ENCODE assay signal across 20 cellular contexts in the genomic region with DNA sequence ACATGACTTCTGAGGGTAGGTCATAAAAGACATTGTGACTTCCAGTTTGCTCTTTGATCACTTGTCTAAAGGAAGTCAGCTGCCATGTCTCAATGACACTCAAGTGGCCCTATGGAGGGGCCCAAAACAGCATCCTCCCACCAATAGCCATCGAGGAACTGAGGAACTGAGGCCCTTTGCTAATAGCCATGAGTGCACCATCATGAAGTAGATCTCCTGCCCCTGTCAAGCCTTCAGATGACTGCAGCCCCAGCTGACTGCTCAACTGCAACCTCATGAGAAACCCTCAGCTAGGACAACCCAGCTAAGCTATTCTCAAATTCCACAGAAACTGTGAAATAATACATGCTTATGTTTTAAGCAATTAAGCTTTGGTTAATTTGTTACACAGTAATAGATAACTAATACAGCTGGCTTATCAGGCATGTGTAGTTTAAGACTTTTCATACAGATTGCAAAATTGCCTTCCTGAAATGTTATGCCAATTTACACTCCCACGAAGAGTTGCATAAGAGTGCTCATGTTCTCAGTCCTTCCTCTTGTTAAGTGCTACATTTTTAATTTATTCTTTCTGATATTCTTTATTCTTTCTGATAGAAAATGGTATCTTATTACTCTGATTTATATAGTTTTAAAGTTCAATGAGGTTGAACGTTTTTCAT.
A peak's percentile ranks its signal among the peaks of the same experiment; 100 is the strongest.
DNase-seq lines count a peak whose midpoint lies in the region; ATAC-seq and TF ChIP-seq lines count a peak whose summit lies in the region.
"Had no signal": no experiment of that assay in that cellular context is flagged by ENCODE, and none has a peak within 500 bp of the region (broad histone marks: within the 10 kb centered on the region; RNA-seq: fewer than 3 reads in every experiment).

No MANE protein-coding gene starts in this region.

- no peaks in the 10 kb centered on the region for H3K9me2 ChIP-seq in HCT116 (ENCODE audit: insufficient read depth)

- RAD21 ChIA-PET in HCT116 (lab: Charles Lee; ENCODE audit: low non-redundant PET in 1 of 2, low total read pairs in 2 of 2, uncharacterized antibody in 2 of 2, unreplicated experiment in 2 of 2) = no interaction called here

- CTCF ChIA-PET in HCT116 (lab: Charles Lee) = no interaction called here

- intact Hi-C loops in HCT116 (cut with micrococcal nuclease) (loop anchor here (10.0 kb wide), 1 partner anchor 518 kb away; no protein-coding TSS in a partner anchor), sigmoid colon (cut with DNase I) (no loop called here)

- peak overlapping the region; percentile 3; the same call in 1 of the 2 replicates for H3K4me2 ChIP-seq in HCT116 (ENCODE audit: low read length)

- TF ChIP-seq CTCF in HCT116 (IDR thresholded peaks at IDR 0.05 in 2 of 3, conservative IDR thresholded peaks at IDR 0.05 in 1 of 3; ENCODE audit: borderline replicate concordance in 1 of 3, insufficient read depth in 1 of 3, low read depth in 2 of 3, low read length in 2 of 3) (no peak), RWPE2 (IDR thresholded peaks at IDR 0.05; ENCODE audit: poor library complexity, severe bottlenecking) (no peak), sigmoid colon (IDR thresholded peaks at IDR 0.05) (no peak)

- no peak overlapping the region for H3K27ac ChIP-seq in HCT116 (ENCODE audit: low read depth, low read length)
- peak overlapping the region; percentile 11 for H3K27ac ChIP-seq in RWPE2 (ENCODE audit: poor library complexity, severe bottlenecking)
- peak overlapping the region in 3 of 4 donors; percentile 14 to 40 (median 16) for H3K27ac ChIP-seq in sigmoid colon
- H3K27ac ChIP-seq: right atrium auricular region, tibial nerve had no signal

- POLR2A ChIA-PET in HCT116 (lab: Charles Lee) = interaction anchor here (1.0 to 1.2 kb wide), 2 partner anchors 16 to 21 kb away, joined by 3 to 4 read pairs; no protein-coding TSS in a partner anchor

- no peak overlapping the region for H3K9ac ChIP-seq in HCT116 (ENCODE audit: low read length)
- peak overlapping the region; percentile 13 for H3K9ac ChIP-seq in endocrine pancreas (ENCODE audit: control insufficient read depth, insufficient read depth, low read length)

- no peak overlapping the region for H3K4me3 ChIP-seq in HCT116 (replicated peaks in 1 of 2; ENCODE audit: low read depth in 1 of 2, low read length in 2 of 2)
- no peak overlapping the region for H3K4me3 ChIP-seq in RWPE2 (ENCODE audit: severe bottlenecking)
- no peak overlapping the region for H3K4me3 ChIP-seq in endocrine pancreas (ENCODE audit: control insufficient read depth, insufficient read depth, low read length)
- H3K4me3 ChIP-seq in sigmoid colon = no peak overlapping the region
- H3K4me3 ChIP-seq: right atrium auricular region, tibial nerve had no signal

- H3K9me3 ChIP-seq in HCT116 (ENCODE audit: control insufficient read depth in 1 of 2, insufficient read depth in 1 of 2, low read depth in 1 of 2, low read length in 2 of 2) (no peaks in the 10 kb centered on the region), RWPE2 (ENCODE audit: severe bottlenecking) (no peaks in the 10 kb centered on the region), endocrine pancreas (ENCODE audit: control insufficient read depth, low read length) (no peaks in the 10 kb centered on the region), sigmoid colon (peaks cover 0 to 3% (median 0%) of the 10 kb centered on the region in 4 donors)

- no peak for TF ChIP-seq RAD21 in HCT116 (IDR thresholded peaks at IDR 0.05; ENCODE audit: low read depth)

- WGBS in sigmoid colon, 2 donors = 65 to 84% methylated on average over 3 of the region's 3 CpGs

- no peak for TF ChIP-seq POLR2A in HCT116 (IDR thresholded peaks at IDR 0.05; ENCODE audit: borderline replicate concordance, extremely low read depth, insufficient read depth, insufficient read length)
- TF ChIP-seq POLR2A in sigmoid colon (IDR thresholded peaks at IDR 0.05) = no peak

- BruUV-seq in HCT116 (replicated peaks; lab: Mats Ljungman, UMichigan) = no TSS peak

- no peaks in the 10 kb centered on the region for H3K27me3 ChIP-seq in HCT116 (ENCODE audit: insufficient read depth, low read length)
- H3K27me3 ChIP-seq in RWPE2 (ENCODE audit: insufficient read depth, poor library complexity, severe bottlenecking) = no peaks in the 10 kb centered on the region
- H3K27me3 ChIP-seq in endocrine pancreas (ENCODE audit: control insufficient read depth, insufficient read depth, low read length) = no peaks in the 10 kb centered on the region
- H3K27me3 ChIP-seq in sigmoid colon = no peaks in the 10 kb centered on the region
- H3K27me3 ChIP-seq: right atrium auricular region, tibial nerve had no signal

- no peak for DNase-seq in HCT116 (ENCODE audit: low read depth, low spot score)
- DNase-seq in RWPE2 (ENCODE audit: low spot score) = no peak
- no peak for DNase-seq in sigmoid colon
- no peak for DNase-seq in ACHN
- DNase-seq: activated CD8-positive, alpha-beta memory T cell treated with anti-CD3 and anti-CD28 coated beads, Interleukin-2, amount 50 U/mL, for 48 hours; activated naive CD4-positive, alpha-beta T cell treated with anti-CD3 and anti-CD28 coated beads for 36 hours; DMS153; effector CD4-positive, alpha-beta T cell; KG1; NCI-H187; NCI-H69; stimulated activated CD4-positive, alpha-beta T cell treated with anti-CD3 and anti-CD28 coated beads, Interleukin-4, amount 100 ng/mL, for 24 hours; T-helper 2 cell had no signal

- ATAC-seq in HCT116 (peak; percentile 27; the same call in 1 of the 2 replicates), RWPE2 (ENCODE audit: low read depth) (no peak), HG03175 (IDR thresholded peaks at IDR 0.05; ENCODE audit: unreplicated experiment) (no peak), HG02798 (IDR thresholded peaks at IDR 0.05; ENCODE audit: poor library complexity, unreplicated experiment) (no peak), GM18870 (IDR thresholded peaks at IDR 0.05; ENCODE audit: unreplicated experiment) (no peak)
- ATAC-seq: activated CD4-positive, CD25-positive, alpha-beta regulatory T cell treated with anti-CD3 and anti-CD28 coated beads, Interleukin-2, amount 50 U/mL, for 24 hours had no signal

- no peaks in the 10 kb centered on the region for H3K79me2 ChIP-seq in HCT116 (ENCODE audit: insufficient read depth, low read length)

- TF ChIP-seq EP300 in sigmoid colon (IDR thresholded peaks at IDR 0.05) = no peak

- H3K36me3 ChIP-seq in HCT116 (ENCODE audit: control insufficient read depth in 1 of 2, insufficient read depth in 2 of 2, low read length in 2 of 2) = no peaks in the 10 kb centered on the region
- no peaks in the 10 kb centered on the region for H3K36me3 ChIP-seq in RWPE2 (ENCODE audit: low read depth)
- H3K36me3 ChIP-seq in endocrine pancreas (ENCODE audit: control insufficient read depth, insufficient read depth, low read length) = no peaks in the 10 kb centered on the region
- peaks cover 0 to 7% (median 4%) of the 10 kb centered on the region in 4 donors for H3K36me3 ChIP-seq in sigmoid colon
- H3K36me3 ChIP-seq: right atrium auricular region, tibial nerve had no signal

- peaks cover 0 to 31% of the 10 kb centered on the region in 2 experiments; a peak in 2 of 4 replicates for H3K4me1 ChIP-seq in HCT116 (ENCODE audit: control insufficient read depth in 1 of 2, insufficient read depth in 2 of 2, low read length in 2 of 2)
- peaks cover 12% of the 10 kb centered on the region for H3K4me1 ChIP-seq in RWPE2 (ENCODE audit: insufficient read depth, poor library complexity, severe bottlenecking)
- H3K4me1 ChIP-seq in endocrine pancreas (ENCODE audit: control insufficient read depth, insufficient read depth, low read length) = peaks cover 9% of the 10 kb centered on the region
- peaks cover 0 to 34% (median 31%) of the 10 kb centered on the region in 4 donors for H3K4me1 ChIP-seq in sigmoid colon
- H3K4me1 ChIP-seq: right atrium auricular region had no signal

- no peaks in the 10 kb centered on the region for H4K20me1 ChIP-seq in HCT116 (ENCODE audit: insufficient read depth)

- in situ Hi-C loops in ACHN (cut with HindIII; ENCODE audit: low pct_ligation_motif_present, low pct_unique_long_range_greater_than_20kb, low sequenced_read_pairs) = no loop called here

- peak overlapping the region; percentile 9 for H2AFZ ChIP-seq in HCT116 (ENCODE audit: low read depth, low read length, poor library complexity, severe bottlenecking)

TF ChIP-seq in HCT116, 20 proteins besides CTCF, POLR2A, EP300 and RAD21 (continues in another document):
- no peak for TF ChIP-seq EGR1 (IDR thresholded peaks at IDR 0.05; ENCODE audit: low read depth)
- TF ChIP-seq ZFX (IDR thresholded peaks at IDR 0.05) = no peak
- TF ChIP-seq, protein P1, sequence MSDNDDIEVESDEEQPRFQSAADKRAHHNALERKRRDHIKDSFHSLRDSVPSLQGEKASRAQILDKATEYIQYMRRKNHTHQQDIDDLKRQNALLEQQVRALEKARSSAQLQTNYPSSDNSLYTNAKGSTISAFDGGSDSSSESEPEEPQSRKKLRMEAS (IDR thresholded peaks at IDR 0.05) = no peak
- TF ChIP-seq YY1 (IDR thresholded peaks at IDR 0.05; ENCODE audit: extremely low read depth, insufficient replicate concordance, low read depth, low read length) = no peak
- no peak for TF ChIP-seq EZH2phosphoT487 (IDR thresholded peaks at IDR 0.05; ENCODE audit: borderline replicate concordance)
- TF ChIP-seq SIN3A (IDR thresholded peaks at IDR 0.05; ENCODE audit: low read depth) = no peak
- no peak for TF ChIP-seq SP1 (IDR thresholded peaks at IDR 0.05; ENCODE audit: low read depth)
- TF ChIP-seq POLR2AphosphoS5 (IDR thresholded peaks at IDR 0.05; ENCODE audit: low read depth, low read length) = no peak
- TF ChIP-seq CBX3 (IDR thresholded peaks at IDR 0.05; ENCODE audit: low read depth) = no peak
- TF ChIP-seq, protein P2, sequence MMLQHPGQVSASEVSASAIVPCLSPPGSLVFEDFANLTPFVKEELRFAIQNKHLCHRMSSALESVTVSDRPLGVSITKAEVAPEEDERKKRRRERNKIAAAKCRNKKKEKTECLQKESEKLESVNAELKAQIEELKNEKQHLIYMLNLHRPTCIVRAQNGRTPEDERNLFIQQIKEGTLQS (IDR thresholded peaks at IDR 0.05) = no peak
- no peak for TF ChIP-seq ZNF274 (IDR thresholded peaks at IDR 0.05; ENCODE audit: low read depth, low read length)
- TF ChIP-seq ELF1 (IDR thresholded peaks at IDR 0.05; ENCODE audit: borderline replicate concordance, low read depth) = no peak
